Comparison of ENCODE assay signal across 1 cellular context in the genomic region with DNA sequence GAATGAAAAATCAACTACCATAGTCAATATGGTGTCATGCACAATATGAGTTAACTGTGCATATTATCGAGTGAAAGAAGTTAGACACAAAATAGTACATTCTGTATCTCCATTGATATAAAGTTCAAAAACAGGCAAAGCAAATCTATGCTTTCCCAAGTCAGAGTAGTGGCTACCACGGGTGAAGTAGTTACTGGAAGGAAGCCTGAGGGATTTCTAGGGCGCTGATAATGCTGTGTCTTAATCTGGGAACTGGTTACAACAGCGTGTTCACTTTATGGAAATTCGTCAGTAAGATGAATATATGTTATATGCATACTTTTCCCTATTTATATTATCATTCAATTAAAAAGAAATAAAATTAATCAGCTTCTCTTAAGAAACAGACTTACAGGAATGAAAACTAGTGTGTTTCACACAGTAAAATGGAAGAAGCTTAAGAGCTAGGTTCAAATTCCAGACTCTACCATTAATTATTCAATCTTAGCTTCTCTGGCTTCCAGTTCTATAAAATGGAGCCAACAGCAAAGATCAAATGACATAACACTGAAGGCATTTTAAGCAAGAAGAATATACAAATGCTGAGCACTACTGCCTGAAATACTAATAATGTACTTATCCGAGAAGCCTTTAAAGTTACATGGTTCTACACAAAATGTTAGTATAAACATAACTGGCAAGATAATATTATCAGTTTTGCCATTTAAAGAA.
TF ChIP-seq lines count a peak whose summit lies in the region.

No MANE protein-coding gene starts in this region.

TF ChIP-seq in IMR-90, 13 proteins besides CTCF, POLR2A, EP300 and RAD21:
- TF ChIP-seq, protein P1, sequence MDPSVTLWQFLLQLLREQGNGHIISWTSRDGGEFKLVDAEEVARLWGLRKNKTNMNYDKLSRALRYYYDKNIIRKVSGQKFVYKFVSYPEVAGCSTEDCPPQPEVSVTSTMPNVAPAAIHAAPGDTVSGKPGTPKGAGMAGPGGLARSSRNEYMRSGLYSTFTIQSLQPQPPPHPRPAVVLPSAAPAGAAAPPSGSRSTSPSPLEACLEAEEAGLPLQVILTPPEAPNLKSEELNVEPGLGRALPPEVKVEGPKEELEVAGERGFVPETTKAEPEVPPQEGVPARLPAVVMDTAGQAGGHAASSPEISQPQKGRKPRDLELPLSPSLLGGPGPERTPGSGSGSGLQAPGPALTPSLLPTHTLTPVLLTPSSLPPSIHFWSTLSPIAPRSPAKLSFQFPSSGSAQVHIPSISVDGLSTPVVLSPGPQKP (IDR thresholded peaks at IDR 0.05; ENCODE audit: borderline replicate concordance, low read depth, low read length), result no peak
- TF ChIP-seq CEBPB (IDR thresholded peaks at IDR 0.05; ENCODE audit: low read depth, low read length) (no peak), MXI1 (IDR thresholded peaks at IDR 0.05; ENCODE audit: borderline replicate concordance, low read depth, low read length) (no peak)
TF ChIP-seq in IMR-90: peak in this region for 0.
